8 cellular contexts compared by ENCODE assay signal in the genomic region with DNA sequence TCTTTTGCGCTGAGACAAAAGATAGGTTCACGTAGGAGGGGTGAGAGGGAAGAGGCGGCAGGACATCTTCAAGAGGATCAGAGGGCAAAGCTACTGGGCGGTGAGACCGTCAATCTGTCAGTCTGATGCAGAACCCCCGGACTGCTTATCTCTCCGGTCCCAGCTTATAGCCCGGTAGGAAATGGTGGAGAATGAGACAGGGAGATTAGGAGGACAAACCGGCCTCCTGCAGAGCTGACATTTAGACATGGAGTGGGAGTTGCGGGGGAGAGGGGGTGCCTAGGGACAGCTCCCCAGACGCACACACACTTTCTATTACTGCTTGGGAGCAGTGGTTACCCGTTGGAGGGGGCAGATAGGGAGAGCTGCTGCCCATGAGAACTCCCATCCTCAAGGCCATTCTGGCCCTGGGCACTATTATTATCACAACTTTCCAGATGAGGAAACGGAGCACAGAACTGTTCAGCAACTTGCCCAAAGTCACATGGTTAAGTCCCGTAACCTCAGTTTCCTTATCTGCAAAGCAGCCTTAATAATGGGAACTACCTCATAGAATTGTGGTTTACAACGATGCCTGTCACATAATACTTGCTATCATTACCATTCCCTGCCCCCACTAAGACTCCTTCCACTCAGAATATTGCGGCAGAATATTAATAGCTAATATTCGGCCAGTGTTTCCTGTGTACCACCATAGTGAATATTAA. TPM values are rescaled to one million over a fixed set of nuclear protein-coding genes. Genes with fewer than 3 reads are reported as not detected.
DNase-seq lines count a peak whose midpoint lies in the region; ATAC-seq and TF ChIP-seq lines count a peak whose summit lies in the region.

No MANE protein-coding gene starts in this region.

- no peak for DNase-seq in H7
- peak in 1 of 34 experiments; percentile 0 for DNase-seq in T-cell
- DNase-seq in fibroblast of the aortic adventitia (ENCODE audit: low read depth) = no peak
- DNase-seq in gastrocnemius medialis = no peak
- DNase-seq in NCI-H1048 (lab: John Stamatoyannopoulos, UW) = no peak
- DNase-seq in hippocampal formation (lab: John Stamatoyannopoulos, UW) = no peak
- DNase-seq in sciatic nerve (ENCODE audit: low spot score) = no peak

- in situ Hi-C loops in gastrocnemius medialis (cut with MboI; ENCODE audit: low sequenced_read_pairs in 4 of 4) = loop anchor here in 2 of 4 donors (10.0 to 25.0 kb wide), 3 partner anchors 56 to 138 kb away; a partner anchor contains a TSS

- H3K4me1 ChIP-seq in gastrocnemius medialis = peaks cover 5 to 6% of the 10 kb centered on the region in 2 donors

- TF ChIP-seq POLR2A in gastrocnemius medialis (IDR thresholded peaks at IDR 0.05) = no peak

- TF ChIP-seq CTCF in fibroblast of the aortic adventitia (IDR thresholded peaks at IDR 0.05; ENCODE audit: insufficient read depth, low read length) (no peak), gastrocnemius medialis (IDR thresholded peaks at IDR 0.05 in 4 of 5, conservative IDR thresholded peaks at IDR 0.05 in 1 of 5) (no peak)

- peak overlapping the region; percentile 92 to 97 for H3K27ac Mint-ChIP-seq in T-cell

- CTCF ChIA-PET in T-cell (lab: Charles Lee) = interaction anchor here in 1 of 2 donors (0.5 to 2.3 kb wide), 6 partner anchors 35 to 227 kb away, joined by 3 to 7 read pairs (median 4); a partner anchor contains a TSS

- H3K36me3 ChIP-seq in H7 (replicated peaks; ENCODE audit: control insufficient read depth, insufficient read depth, low read length) = peaks cover 2% of the 10 kb centered on the region
- H3K36me3 ChIP-seq in gastrocnemius medialis = no peaks in the 10 kb centered on the region

- H3K9me3 ChIP-seq in gastrocnemius medialis = no peaks in the 10 kb centered on the region

- H3K4me3 Mint-ChIP-seq in T-cell = peak overlapping the region; percentile 92 to 93 (median 93)

- peak overlapping the region; percentile 81 to 97 (median 88) for H3K27ac ChIP-seq in gastrocnemius medialis

- H3K4me1 Mint-ChIP-seq in T-cell = peaks cover 6 to 23% (median 15%) of the 10 kb centered on the region in 3 donors

- peaks cover 11% of the 10 kb centered on the region for H3K36me3 Mint-ChIP-seq in T-cell

- peak overlapping the region; percentile 50 for H3K4me3 ChIP-seq in H7 (ENCODE audit: insufficient read depth, low read depth, low read length)
- H3K4me3 ChIP-seq in fibroblast of the aortic adventitia (ENCODE audit: low read depth, low read length) = peak overlapping the region; percentile 76
- peak overlapping the region; percentile 65 to 74 (median 68) for H3K4me3 ChIP-seq in gastrocnemius medialis

- intact Hi-C loops in gastrocnemius medialis (cut with DNase I; ENCODE audit: low total_unique reads) (loop anchor here (1.0 to 10.0 kb wide), 11 partner anchors 97 to 776 kb away; a partner anchor contains a TSS), sciatic nerve (cut with DNase I) (no loop called here)

- POLR2A ChIA-PET in T-cell (lab: Charles Lee) = interaction anchor here in 1 of 2 donors (0.9 kb wide), 1 partner anchor 97 kb away, joined by 4 read pairs; a partner anchor contains a TSS

- peaks cover 0 to 18% of the 10 kb centered on the region in 2 donors for H3K27me3 Mint-ChIP-seq in T-cell

- no peaks in the 10 kb centered on the region for H3K9me3 Mint-ChIP-seq in T-cell

- no peak for ATAC-seq in T-cell (replicated peaks in 1 of 4)
- peak in 1 of 2 donors; percentile 0 for ATAC-seq in gastrocnemius medialis
- ATAC-seq in HG03520 (IDR thresholded peaks at IDR 0.05; ENCODE audit: unreplicated experiment) = no peak
- no peak for ATAC-seq in sciatic nerve

- H3K27me3 ChIP-seq in H7 (ENCODE audit: control insufficient read depth, insufficient read depth, low read length) (no peaks in the 10 kb centered on the region), gastrocnemius medialis (no peaks in the 10 kb centered on the region)

RNA-seq across cellular contexts. Expression of a gene that starts 1.1 kb away (rescaled TPM):
- total RNA-seq in H7 (2014; rRNA removed; shearing (Covaris generic)) = 52.4 and 54.8 TPM in 2 replicates
- 100 to 1,000 TPM; 106 to 121 (median 113) TPM for total RNA-seq in T-cell
- total RNA-seq in fibroblast of the aortic adventitia (ENCODE audit: low replicate concordance) = 17.3 and 33.7 TPM in 2 replicates
- 10 to 100 TPM; 38.2 to 92.2 (median 61.3) TPM for total RNA-seq in gastrocnemius medialis
- total RNA-seq in sciatic nerve = 106 TPM

RNA-seq across cellular contexts. Expression of a gene that starts 14.3 kb away (rescaled TPM):
- total RNA-seq in H7 (2014; rRNA removed; shearing (Covaris generic)) = not detected in 2 replicates
- total RNA-seq in T-cell (under 1 TPM; 0.23 to 0.64 (median 0.43) TPM), fibroblast of the aortic adventitia (ENCODE audit: low replicate concordance) (not detected in 2 replicates), gastrocnemius medialis (not detected), sciatic nerve (0.76 TPM)

RNA-seq across cellular contexts. Expression of a gene that starts 25.6 kb away (rescaled TPM):
- total RNA-seq in H7 (2014; rRNA removed; shearing (Covaris generic)) = 0.21 TPM in 1 of 2 replicates, not detected in the other
- total RNA-seq in T-cell = not detected
- not detected in 2 replicates for total RNA-seq in fibroblast of the aortic adventitia (ENCODE audit: low replicate concordance)
- not detected for total RNA-seq in gastrocnemius medialis
- total RNA-seq in sciatic nerve = 0.36 TPM

RNA-seq across cellular contexts. Expression of a gene that starts 34.7 kb away (rescaled TPM):
- total RNA-seq in H7 (2014; rRNA removed; shearing (Covaris generic)) = 0.59 and 1.6 TPM in 2 replicates
- 10 to 100 TPM in 2 of 5 donors, 1 to 10 TPM in 3; 5.0 to 11.4 (median 9.1) TPM for total RNA-seq in T-cell
- total RNA-seq in fibroblast of the aortic adventitia (ENCODE audit: low replicate concordance) = not detected in 2 replicates
- not detected for total RNA-seq in gastrocnemius medialis
- 0.67 TPM for total RNA-seq in sciatic nerve

RNA-seq across cellular contexts. Expression of a gene that starts 39.2 kb away (rescaled TPM):
- total RNA-seq in H7 (2014; rRNA removed; shearing (Covaris generic)) = not detected in 2 replicates
- not detected for total RNA-seq in T-cell
- not detected in 2 replicates for total RNA-seq in fibroblast of the aortic adventitia (ENCODE audit: low replicate concordance)
- not detected for total RNA-seq in gastrocnemius medialis
- not detected for total RNA-seq in sciatic nerve
